8 cellular contexts compared by ENCODE assay signal in genomic region chr12:109844983-109845841, GRCh38. TPM values are rescaled to one million over a fixed set of nuclear protein-coding genes. Genes with fewer than 3 reads are reported as not detected.
DNase-seq lines count a peak whose midpoint lies in the region; ATAC-seq and TF ChIP-seq lines count a peak whose summit lies in the region.

No MANE protein-coding gene starts in this region.

- peak; percentile 51 for ATAC-seq in thoracic aorta (ENCODE audit: insufficient number of reproducible peaks, low FRiP score, low read depth)

- no peaks in the 10 kb centered on the region for H3K9me2 ChIP-seq in GM23248 (ENCODE audit: insufficient read depth)
- H3K9me2 ChIP-seq in Loucy (replicated peaks; ENCODE audit: low read depth, low read length) = no peaks in the 10 kb centered on the region

- DNase-seq in DMS79 treated with DMSO at 0.1 percent for 48 hours (lab: John Stamatoyannopoulos, UW) (peak; percentile 67), GM23248 (peak; percentile 88), SHP77 treated with DMSO at 0.1 percent for 48 hours (lab: John Stamatoyannopoulos, UW) (peak; percentile 28), activated gamma-delta T cell treated with Interleukin-2 at 50 U/mL for 16 hours (peak; percentile 90), globus pallidus (ENCODE audit: low spot score) (peak; percentile 75), ovary (peak; percentile 73 to 92 (median 85)), thoracic aorta (ENCODE audit: low spot score) (peak; percentile 46)

- H3K36me3 ChIP-seq in GM23248 (ENCODE audit: low read depth) (no peaks in the 10 kb centered on the region), Loucy (ENCODE audit: insufficient read depth, low read length) (no peaks in the 10 kb centered on the region), ovary (no peaks in the 10 kb centered on the region), thoracic aorta (no peaks in the 10 kb centered on the region)

- H3K79me2 ChIP-seq in GM23248 (ENCODE audit: insufficient read depth) = no peaks in the 10 kb centered on the region
- H3K79me2 ChIP-seq in Loucy (ENCODE audit: insufficient read depth, low read length) = no peaks in the 10 kb centered on the region

- H3K4me3 ChIP-seq in GM23248 (peak overlapping the region; percentile 62), Loucy (ENCODE audit: low read length, poor library complexity, severe bottlenecking) (no peak overlapping the region), ovary (no peak overlapping the region), thoracic aorta (peak overlapping the region; percentile 57)

- TF ChIP-seq EP300 in ovary (IDR thresholded peaks at IDR 0.05) = no peak

- H3F3A ChIP-seq in GM23248 (ENCODE audit: insufficient read depth) (peaks cover 8% of the 10 kb centered on the region; the same call in 1 of the 2 replicates), Loucy (ENCODE audit: low read depth) (no peaks in the 10 kb centered on the region)

- H3K4me1 ChIP-seq in GM23248 (ENCODE audit: insufficient read depth) (no peaks in the 10 kb centered on the region), Loucy (ENCODE audit: insufficient read depth, low read length, poor library complexity, severe bottlenecking) (no peaks in the 10 kb centered on the region), ovary (ENCODE audit: insufficient read depth) (peaks cover 3% of the 10 kb centered on the region), thoracic aorta (ENCODE audit: control insufficient read depth in 1 of 2, low read depth in 2 of 2) (peaks cover 3 to 10% of the 10 kb centered on the region in 2 donors)

- in situ Hi-C loops in GM23248 (cut with MboI) = no loop called here

- no peak for TF ChIP-seq POLR2A in ovary (IDR thresholded peaks at IDR 0.05)

- no peaks in the 10 kb centered on the region for H3K27me3 ChIP-seq in GM23248 (replicated peaks; ENCODE audit: insufficient read depth)
- H3K27me3 ChIP-seq in Loucy (ENCODE audit: insufficient read depth, low read length, poor library complexity, severe bottlenecking) = no peaks in the 10 kb centered on the region
- no peaks in the 10 kb centered on the region for H3K27me3 ChIP-seq in ovary
- no peaks in the 10 kb centered on the region for H3K27me3 ChIP-seq in thoracic aorta (replicated peaks; ENCODE audit: insufficient read depth)

- no peaks in the 10 kb centered on the region for H4K20me1 ChIP-seq in GM23248 (ENCODE audit: insufficient read depth)
- H4K20me1 ChIP-seq in Loucy (ENCODE audit: insufficient read depth, low read length, poor library complexity, severe bottlenecking) = no peaks in the 10 kb centered on the region

- TF ChIP-seq CTCF in Loucy (conservative IDR thresholded peaks at IDR 0.05; ENCODE audit: low read length) = peak; percentile 82
- TF ChIP-seq CTCF in ovary (IDR thresholded peaks at IDR 0.05) = peak; percentile 86 to 88 (median 87)
- TF ChIP-seq CTCF in thoracic aorta (IDR thresholded peaks at IDR 0.05) = peak; percentile 97

- 6 to 9% methylated on average over 30 to 31 of the region's 31 CpGs for WGBS in GM23248 (ENCODE audit: low coverage in 1 of 2, low lambda C conversion rate in 2 of 2, missing lambda C conversion rate in 2 of 2), 2 experiments
- whole genome bisulfite sequencing in ovary, 3 donors = 11 to 14% (median 12%) methylated on average over 27 to 31 of the region's 31 CpGs

- H3K9me3 ChIP-seq in GM23248 (ENCODE audit: low read depth) = no peaks in the 10 kb centered on the region
- no peaks in the 10 kb centered on the region for H3K9me3 ChIP-seq in Loucy (ENCODE audit: insufficient read depth, low read depth, low read length)
- no peaks in the 10 kb centered on the region for H3K9me3 ChIP-seq in ovary
- H3K9me3 ChIP-seq in thoracic aorta = no peaks in the 10 kb centered on the region

- intact Hi-C loops in ovary (cut with DNase I) = no loop called here

- H3K9ac ChIP-seq in GM23248 (peak overlapping the region; percentile 47; the same call in 1 of the 2 replicates), Loucy (ENCODE audit: low read depth, low read length, poor library complexity, severe bottlenecking) (no peak overlapping the region)

- H2AFZ ChIP-seq in GM23248 (peak overlapping the region; percentile 80), Loucy (ENCODE audit: low read length) (no peak overlapping the region)

- H3K4me2 ChIP-seq in GM23248 (ENCODE audit: unreplicated experiment) (peak overlapping the region; percentile 75), Loucy (ENCODE audit: low read depth, low read length, poor library complexity, severe bottlenecking) (peak overlapping the region; percentile 50)

- H3K27ac ChIP-seq in GM23248 (no peak overlapping the region), ovary (no peak overlapping the region), thoracic aorta (no peak overlapping the region)

RNA-seq across cellular contexts. Expression of gene TRPV4, which starts 12.0 kb away (rescaled TPM):
- 0.65 and 1.6 TPM in 2 replicates for total RNA-seq in GM23248 (2014; rRNA removed; shearing (Covaris generic))
- polyA plus RNA-seq in GM23248 (2016; fragmentation: Nextera tagmentation; extraction: Ambion mirVana) (2.6 and 2.9 TPM in 2 replicates), ovary (under 1 TPM; 0.53 to 0.95 TPM)
- total RNA-seq in ovary (1 to 10 TPM in 1 of 7 donors, under 1 TPM in 5, not detected in 1; 0.12 to 2.4 (median 0.35) TPM), thoracic aorta (1 to 10 TPM; 2.0 to 5.7 TPM)

RNA-seq across cellular contexts. Expression of gene GLTP, which starts 35.1 kb away (rescaled TPM):
- total RNA-seq in GM23248 (2014; rRNA removed; shearing (Covaris generic)) = 62.2 and 96.5 TPM in 2 replicates
- 92.8 and 96.0 TPM in 2 replicates for polyA plus RNA-seq in GM23248 (2016; fragmentation: Nextera tagmentation; extraction: Ambion mirVana)
- total RNA-seq in ovary = 10 to 100 TPM; 15.5 to 36.7 (median 26.3) TPM
- 10 to 100 TPM; 17.2 to 37.2 TPM for polyA plus RNA-seq in ovary
- total RNA-seq in thoracic aorta = 10 to 100 TPM; 42.4 to 48.9 TPM

RNA-seq across cellular contexts. Expression of gene TCHP, which starts 54.9 kb away (rescaled TPM):
- 11.7 and 14.7 TPM in 2 replicates for total RNA-seq in GM23248 (2014; rRNA removed; shearing (Covaris generic))
- polyA plus RNA-seq in GM23248 (2016; fragmentation: Nextera tagmentation; extraction: Ambion mirVana) (9.7 and 11.5 TPM in 2 replicates), ovary (10 to 100 TPM; 11.2 to 15.2 TPM)
- total RNA-seq in ovary (10 to 100 TPM; 14.8 to 21.6 (median 19.9) TPM), thoracic aorta (10 to 100 TPM; 13.5 to 36.9 TPM)

Comparison
In these comparisons a context has a peak if more than half of its experiments do, and no peak if none do; other contexts are left out.
1. DNase-seq: peak in every context shown above with its lines; median percentile 90 in activated gamma-delta T cell treated with Interleukin-2 at 50 U/mL for 16 hours; 88 in GM23248; 85 in ovary; 75 in globus pallidus; 67 in DMS79 treated with DMSO at 0.1 percent for 48 hours; 46 in thoracic aorta; 28 in SHP77 treated with DMSO at 0.1 percent for 48 hours.
2. H3K4me3 ChIP-seq: peak in GM23248 (single experiment) and thoracic aorta (single experiment); none in Loucy (single experiment) and ovary (single experiment).
3. Peak in every context shown above with its lines, with median percentiles within 50 percentile points of each other: CTCF ChIP-seq.